In genomic region chr22:31754813-31755212, GRCh38 we compare ENCODE assay signal across 9 cellular contexts. TPM values are rescaled to one million over a fixed set of nuclear protein-coding genes. Genes with fewer than 3 reads are reported as not detected.
A peak's percentile ranks its signal among the peaks of the same experiment; 100 is the strongest.
DNase-seq lines count a peak whose midpoint lies in the region; ATAC-seq and TF ChIP-seq lines count a peak whose summit lies in the region.
"Had no signal": no experiment of that assay in that cellular context is flagged by ENCODE, and none has a peak within 500 bp of the region (broad histone marks: within the 10 kb centered on the region; RNA-seq: fewer than 3 reads in every experiment).

No MANE protein-coding gene starts in this region.

- H3K4me1 ChIP-seq in muscle layer of colon (ENCODE audit: insufficient read depth, low read length), result peaks cover 29% of the 10 kb centered on the region

- no peaks in the 10 kb centered on the region for H3K9me3 ChIP-seq in muscle layer of colon (ENCODE audit: low read length)

- H3K4me3 ChIP-seq in cardiac fibroblast (replicated peaks in 1 of 2; ENCODE audit: low read depth in 2 of 2, low read length in 2 of 2) (peak overlapping the region; percentile 87 to 97), muscle layer of colon (ENCODE audit: low read depth in 1 of 2, low read length in 2 of 2) (peak overlapping the region in 1 of 2 donors; percentile 84)

- H3K27me3 ChIP-seq in muscle layer of colon (ENCODE audit: control insufficient read depth in 1 of 2, insufficient read depth in 2 of 2, low read length in 2 of 2), result no peaks in the 10 kb centered on the region

- H3K36me3 Mint-ChIP-seq in IgD-negative memory B cell, result no peaks in the 10 kb centered on the region

- peak; percentile 6 for DNase-seq in AG08396 (ENCODE audit: low spot score)
- DNase-seq in cardiac fibroblast (ENCODE audit: low read depth in 2 of 2), result peak in 1 of 2 donors; percentile 11
- no peak for DNase-seq in stimulated activated CD4-positive, alpha-beta T cell treated with anti-CD3 and anti-CD28 coated beads, Interleukin-4, amount 100 ng/mL, for 1 hour
- no peak for DNase-seq in inferior parietal cortex (ENCODE audit: extremely low spot score)
- DNase-seq: NCI-H1048 had no signal

- no peak for TF ChIP-seq CTCF in cardiac fibroblast (IDR thresholded peaks at IDR 0.05; ENCODE audit: low read depth, low read length)

- peak overlapping the region; percentile 97 to 100 (median 99) for H3K27ac Mint-ChIP-seq in IgD-negative memory B cell

- H3K4me3 Mint-ChIP-seq in IgD-negative memory B cell, result peak overlapping the region; percentile 92 to 99 (median 96)

- H3K27me3 Mint-ChIP-seq in IgD-negative memory B cell, result no peaks in the 10 kb centered on the region

- peaks cover 26 to 36% (median 33%) of the 10 kb centered on the region in 3 donors for H3K4me1 Mint-ChIP-seq in IgD-negative memory B cell

- peaks cover 0 to 1% (median 0%) of the 10 kb centered on the region in 3 donors for H3K9me3 Mint-ChIP-seq in IgD-negative memory B cell

- peak overlapping the region; percentile 62 for H3K27ac ChIP-seq in muscle layer of colon (ENCODE audit: low read depth, low read length)

- H3K9ac ChIP-seq in muscle layer of colon (ENCODE audit: low read length), result peak overlapping the region; percentile 73

- ATAC-seq in GM19463 (IDR thresholded peaks at IDR 0.05; ENCODE audit: unreplicated experiment) (no peak), GM21619 (IDR thresholded peaks at IDR 0.05; ENCODE audit: unreplicated experiment) (no peak)

- no peaks in the 10 kb centered on the region for H3K36me3 ChIP-seq in muscle layer of colon (ENCODE audit: insufficient read depth, low read length)

RNA-seq across cellular contexts. Expression of gene DEPDC5, which starts 1.0 kb away (rescaled TPM):
- polyA plus RNA-seq in IgD-negative memory B cell, result 30.7 TPM

RNA-seq across cellular contexts. Expression of gene PRR14L, which starts 4.9 kb away (rescaled TPM):
- polyA plus RNA-seq in IgD-negative memory B cell, result 28.4 TPM
